ENCODE assay signal across 1 cellular context in genomic region chr4:157961591-157961990, GRCh38.
TF ChIP-seq lines count a peak whose summit lies in the region.

No MANE protein-coding gene starts in this region.

TF ChIP-seq in endothelial cell of umbilical vein, 7 proteins besides CTCF, POLR2A, EP300 and RAD21 (continued from another document):
- TF ChIP-seq MYC (IDR thresholded peaks at IDR 0.05; ENCODE audit: low read depth, low read length) (no peak), POLR2AphosphoS5 (IDR thresholded peaks at IDR 0.05; ENCODE audit: insufficient read depth, low read depth, low read length) (no peak), EZH2 (IDR thresholded peaks at IDR 0.05; ENCODE audit: borderline replicate concordance, low read depth, low read length, severe bottlenecking) (no peak), FOS (IDR thresholded peaks at IDR 0.05; ENCODE audit: borderline replicate concordance, insufficient read depth, low read length) (no peak), GATA2 (IDR thresholded peaks at IDR 0.05; ENCODE audit: insufficient read depth, insufficient read length, low read depth, low read length) (no peak)
